ENCODE assay signal across 12 cellular contexts in genomic region chr1:59422921-59423575, GRCh38.
DNase-seq lines count a peak whose midpoint lies in the region; ATAC-seq and TF ChIP-seq lines count a peak whose summit lies in the region.
"Had no signal": no experiment of that assay in that cellular context is flagged by ENCODE, and none has a peak within 500 bp of the region (broad histone marks: within the 10 kb centered on the region; RNA-seq: fewer than 3 reads in every experiment).

No MANE protein-coding gene starts in this region.

- no peaks in the 10 kb centered on the region for H3K9me3 ChIP-seq in BE2C

- ATAC-seq in Right ventricle myocardium superior (ENCODE audit: poor library complexity) = peak; percentile 72
- no peak for ATAC-seq in GM18520 (IDR thresholded peaks at IDR 0.05; ENCODE audit: unreplicated experiment)
- no peak for ATAC-seq in HG03097 (IDR thresholded peaks at IDR 0.05; ENCODE audit: low FRiP score, unreplicated experiment)
- ATAC-seq: Panc1 had no signal

- no peaks in the 10 kb centered on the region for H3K27me3 ChIP-seq in BE2C

- no peaks in the 10 kb centered on the region for H3K36me3 Mint-ChIP-seq in activated CD4-positive, alpha-beta memory T cell treated with anti-CD3 and anti-CD28 coated beads, Interleukin-2, amount 10 ng/mL, durations not matched to agents 7 days and 5 days (ENCODE audit: low read depth)
- H3K36me3 Mint-ChIP-seq: CD14-positive monocyte had no signal

- POLR2A ChIA-PET in activated CD4-positive, alpha-beta memory T cell treated with anti-CD3 and anti-CD28 coated beads, Interleukin-2, amount 10 ng/mL, durations not matched to agents 7 days and 5 days (lab: Charles Lee) = no interaction called here

- no peaks in the 10 kb centered on the region for H3K9me3 Mint-ChIP-seq in activated CD4-positive, alpha-beta memory T cell treated with anti-CD3 and anti-CD28 coated beads, Interleukin-2, amount 10 ng/mL, durations not matched to agents 7 days and 5 days

- peak overlapping the region; percentile 92 for H3K27ac ChIP-seq in VCaP

- no peak overlapping the region for H3K4me3 ChIP-seq in BE2C (ENCODE audit: low read depth, low read length)

- peak; percentile 18 for DNase-seq in BE2C
- DNase-seq in Right ventricle myocardium superior = peak; percentile 71
- DNase-seq in posterior cingulate gyrus = peak in 6 of 10 donors; percentile 18 to 65 (median 26)
- no peak for DNase-seq in erythroblast (lab: John Stamatoyannopoulos, UW)
- DNase-seq in activated CD4-positive, alpha-beta memory T cell treated with anti-CD3 and anti-CD28 coated beads, Interleukin-2, amount 10 ng/mL, durations not matched to agents 7 days and 5 days = no peak
- DNase-seq: cortex of kidney, H7 had no signal

- CTCF ChIA-PET in activated CD4-positive, alpha-beta memory T cell treated with anti-CD3 and anti-CD28 coated beads, Interleukin-2, amount 10 ng/mL, durations not matched to agents 7 days and 5 days (lab: Charles Lee) = no interaction called here

- no peaks in the 10 kb centered on the region for H3K4me1 Mint-ChIP-seq in activated CD4-positive, alpha-beta memory T cell treated with anti-CD3 and anti-CD28 coated beads, Interleukin-2, amount 10 ng/mL, durations not matched to agents 7 days and 5 days
- H3K4me1 Mint-ChIP-seq: CD14-positive monocyte had no signal

- no peak for TF ChIP-seq POLR2A in erythroblast (IDR thresholded peaks at IDR 0.05; ENCODE audit: low read length)

- TF ChIP-seq CTCF in BE2C (IDR thresholded peaks at IDR 0.05; ENCODE audit: low read depth, low read length) (no peak), VCaP (conservative IDR thresholded peaks at IDR 0.05) (no peak)

- no peak overlapping the region for H3K4me3 Mint-ChIP-seq in activated CD4-positive, alpha-beta memory T cell treated with anti-CD3 and anti-CD28 coated beads, Interleukin-2, amount 10 ng/mL, durations not matched to agents 7 days and 5 days
- H3K4me3 Mint-ChIP-seq: CD14-positive monocyte had no signal

- no peaks in the 10 kb centered on the region for H3K27me3 Mint-ChIP-seq in activated CD4-positive, alpha-beta memory T cell treated with anti-CD3 and anti-CD28 coated beads, Interleukin-2, amount 10 ng/mL, durations not matched to agents 7 days and 5 days

- intact Hi-C loops in Right ventricle myocardium superior (cut with DNase I) = no loop called here
- intact Hi-C loops in posterior cingulate gyrus (cut with DNase I) = no loop called here

- H3K4me1 ChIP-seq in BE2C = no peaks in the 10 kb centered on the region

- no peak overlapping the region for H3K27ac Mint-ChIP-seq in activated CD4-positive, alpha-beta memory T cell treated with anti-CD3 and anti-CD28 coated beads, Interleukin-2, amount 10 ng/mL, durations not matched to agents 7 days and 5 days

- no peaks in the 10 kb centered on the region for H3K36me3 ChIP-seq in BE2C

Comparison
In these comparisons a context has a peak if more than half of its experiments do, and no peak if none do; other contexts are left out.
1. DNase-seq: peak in BE2C (single experiment), Right ventricle myocardium superior (single experiment) and posterior cingulate gyrus (6 of 10); none in erythroblast (0 of 2) and activated CD4-positive, alpha-beta memory T cell treated with anti-CD3 and anti-CD28 coated beads, Interleukin-2, amount 10 ng/mL, durations not matched to agents 7 days and 5 days (single experiment).